ENCODE assay signal across 19 cellular contexts in genomic region chr4:25110653-25111329, GRCh38. TPM values are rescaled to one million over a fixed set of nuclear protein-coding genes. Genes with fewer than 3 reads are reported as not detected.
DNase-seq lines count a peak whose midpoint lies in the region; ATAC-seq, FAIRE-seq and TF ChIP-seq lines count a peak whose summit lies in the region.
"Had no signal": no experiment of that assay in that cellular context is flagged by ENCODE, and none has a peak within 500 bp of the region (broad histone marks: within the 10 kb centered on the region; RNA-seq: fewer than 3 reads in every experiment).

No MANE protein-coding gene starts in this region.

- H4K20me1 ChIP-seq in K562 (replicated peaks; ENCODE audit: control insufficient read depth, insufficient read depth, low read length), result peaks cover 5% of the 10 kb centered on the region; the same call in 1 of the 2 replicates
- no peaks in the 10 kb centered on the region for H4K20me1 ChIP-seq in smooth muscle cell (ENCODE audit: low read depth)

- H4K8ac ChIP-seq in neuronal stem cell (ENCODE audit: low read depth, low read length), result no peak overlapping the region

- H2BK12ac ChIP-seq in neuronal stem cell (ENCODE audit: low read length), result no peak overlapping the region

- H3K27ac ChIP-seq in K562 (ENCODE audit: extremely low read depth, low read depth, low read length) (no peak overlapping the region), neuronal stem cell (replicated peaks; ENCODE audit: low read length) (no peak overlapping the region), smooth muscle cell (ENCODE audit: low read depth) (no peak overlapping the region)
- H3K27ac ChIP-seq: C4-2B, GM23248 had no signal

- WGBS in K562 (ENCODE audit: insufficient coverage, low coverage, missing lambda C conversion rate), result 4% methylated on average over 7 of the region's 7 CpGs
- no CpG with 5 or more reads among the region's 7 CpGs for WGBS in neuronal stem cell (ENCODE audit: extremely low coverage in 2 of 2, insufficient read length in 2 of 2, insufficient replicate concordance in 1 of 2), 2 donors
- 94% methylated on average over 7 of the region's 7 CpGs for WGBS in smooth muscle cell (ENCODE audit: low lambda C conversion rate)

- peaks cover 0 to 3% of the 10 kb centered on the region in 2 experiments; a peak in 2 of 5 replicates for H3K4me1 ChIP-seq in K562 (replicated peaks in 1 of 2; ENCODE audit: control insufficient read depth in 2 of 2, insufficient read depth in 2 of 2, low read length in 2 of 2)
- peaks cover 2 to 5% of the 10 kb centered on the region in 2 donors for H3K4me1 ChIP-seq in neuronal stem cell (ENCODE audit: control insufficient read depth in 2 of 2, insufficient read depth in 1 of 2, low read depth in 1 of 2, low read length in 2 of 2)
- peaks cover 5% of the 10 kb centered on the region for H3K4me1 ChIP-seq in smooth muscle cell (ENCODE audit: low read depth)
- H3K4me1 ChIP-seq: Caco-2, HAP-1 had no signal

- H3K14ac ChIP-seq in neuronal stem cell (ENCODE audit: low read length), result no peak overlapping the region

- H3K23ac ChIP-seq in neuronal stem cell (ENCODE audit: low read depth, low read length, poor library complexity), result no peak overlapping the region

- no peak for ATAC-seq in K562

- H2BK15ac ChIP-seq in neuronal stem cell (ENCODE audit: low read length), result no peak overlapping the region

- peak overlapping the region; percentile 20 for H3K18ac ChIP-seq in neuronal stem cell (ENCODE audit: low read length)

- H3K79me2 ChIP-seq in K562 (ENCODE audit: control insufficient read depth, insufficient read depth, low read length) (no peaks in the 10 kb centered on the region), smooth muscle cell (ENCODE audit: low read depth) (no peaks in the 10 kb centered on the region)

- H3K36me3 ChIP-seq in K562 (ENCODE audit: control insufficient read depth, insufficient read depth, low read length), result no peaks in the 10 kb centered on the region
- H3K36me3 ChIP-seq in neuronal stem cell (replicated peaks in 1 of 2; ENCODE audit: control insufficient read depth in 2 of 2, insufficient read depth in 2 of 2, low read length in 2 of 2), result no peaks in the 10 kb centered on the region
- no peaks in the 10 kb centered on the region for H3K36me3 ChIP-seq in smooth muscle cell (ENCODE audit: low read depth)
- H3K36me3 ChIP-seq: HAP-1 had no signal

- no peak for TF ChIP-seq POLR2A in K562 (conservative IDR thresholded peaks at IDR 0.05)

- H4K91ac ChIP-seq in neuronal stem cell (ENCODE audit: low read depth, low read length, poor library complexity), result no peak overlapping the region

- CTCF ChIA-PET in GM10248 (lab: Yijun Ruan, JAX) (interaction anchor here (0.9 kb wide), 1 partner anchor 124 kb away, joined by 3 read pairs; no protein-coding TSS in a partner anchor), K562 (lab: Yijun Ruan, JAX; ENCODE audit: low intra/inter-chr PET ratio) (no interaction called here)

- H3K4me3 ChIP-seq in K562 (no peak overlapping the region), neuronal stem cell (ENCODE audit: low read length in 2 of 2) (no peak overlapping the region), smooth muscle cell (no peak overlapping the region)
- H3K4me3 ChIP-seq: GM23248, HAP-1 had no signal

- no peak for TF ChIP-seq EP300 in K562 (IDR thresholded peaks at IDR 0.05; ENCODE audit: low read length)

- TF ChIP-seq RAD21 in K562 (CRISPR knock-in tag; conservative IDR thresholded peaks at IDR 0.05 in 1 of 2, IDR thresholded peaks at IDR 0.05 in 1 of 2), result no peak

- H3K79me1 ChIP-seq in neuronal stem cell (ENCODE audit: low read depth, low read length), result no peaks in the 10 kb centered on the region

- no peak overlapping the region for H3K9ac ChIP-seq in K562 (ENCODE audit: insufficient read depth in 1 of 2, low read depth in 2 of 2, low read length in 2 of 2)
- H3K9ac ChIP-seq in neuronal stem cell (ENCODE audit: low read depth, low read length, poor library complexity), result no peak overlapping the region
- no peak overlapping the region for H3K9ac ChIP-seq in smooth muscle cell (ENCODE audit: low read depth)
- H3K9ac ChIP-seq: GM23248 had no signal

- no peak overlapping the region for H2AK5ac ChIP-seq in neuronal stem cell (ENCODE audit: low read depth, low read length)

- peaks cover 16% of the 10 kb centered on the region for H3F3A ChIP-seq in smooth muscle cell (ENCODE audit: low read depth)

- POLR2A ChIA-PET in GM10248 (lab: Yijun Ruan, JAX), result no interaction called here
- POLR2A ChIA-PET in K562 (lab: Yijun Ruan, JAX), result interaction anchor here (1.2 kb wide), 1 partner anchor 11 kb away, joined by 4 read pairs; no protein-coding TSS in a partner anchor

- TF ChIP-seq CTCF in GM10248 (IDR thresholded peaks at IDR 0.05; ENCODE audit: control extremely low read depth, extremely low read depth, low read depth, missing control alignments) (no peak), K562 (IDR thresholded peaks at IDR 0.05 in 2 of 3, conservative IDR thresholded peaks at IDR 0.05 in 1 of 3; ENCODE audit: insufficient read depth in 2 of 3, low read depth in 1 of 3, low read length in 3 of 3) (no peak), smooth muscle cell (IDR thresholded peaks at IDR 0.05; ENCODE audit: borderline replicate concordance, insufficient read depth, poor library complexity, severe bottlenecking) (no peak)

- no peak overlapping the region for H2BK5ac ChIP-seq in neuronal stem cell (ENCODE audit: low read length)

- no peak for FAIRE-seq in K562 (lab: Jason Lieb, UNC)
- FAIRE-seq in HTR-8/SVneo (lab: Jason Lieb, UNC), result no peak
- FAIRE-seq: A204.1, D721Med, GM12891 had no signal

- no peak overlapping the region for H3K4me2 ChIP-seq in K562 (ENCODE audit: insufficient read depth, low read length)
- H3K4me2 ChIP-seq in neuronal stem cell (ENCODE audit: insufficient read depth, low read length, poor library complexity, severe bottlenecking), result no peak overlapping the region
- no peak overlapping the region for H3K4me2 ChIP-seq in smooth muscle cell

- no TSS peak for BruUV-seq in K562 (replicated peaks; lab: Mats Ljungman, UMichigan)

- H3K27me3 ChIP-seq in K562 (ENCODE audit: control insufficient read depth in 2 of 2, insufficient read depth in 2 of 2, low read length in 2 of 2) (peaks cover 19 to 60% of the 10 kb centered on the region in 2 experiments), neuronal stem cell (ENCODE audit: control insufficient read depth in 3 of 3, insufficient read depth in 3 of 3, low read depth in 1 of 3, low read length in 3 of 3) (no peaks in the 10 kb centered on the region), smooth muscle cell (ENCODE audit: low read depth) (no peaks in the 10 kb centered on the region)

- H2BK120ac ChIP-seq in neuronal stem cell (ENCODE audit: low read depth, low read length), result peak overlapping the region; percentile 4

- intact Hi-C loops in K562 (cut with micrococcal nuclease), result no loop called here

- DNase-seq in GM10248 (ENCODE audit: extremely low spot score) (peak; percentile 6), HuH-7 (ENCODE audit: low spot score) (peak; percentile 4), K562 (ENCODE audit: extremely low read depth in 1 of 4, low spot score in 3 of 4) (no peak), neuronal stem cell (ENCODE audit: low spot score) (no peak), smooth muscle cell (lab: John Stamatoyannopoulos, UW; ENCODE audit: unreplicated experiment) (no peak), HTR-8/SVneo (ENCODE audit: insufficient read length, low spot score) (no peak)
- DNase-seq in central memory CD4-positive, alpha-beta T cell, result no peak
- DNase-seq: ACHN; AML-193; Caco-2; CD4-positive, alpha-beta T cell; DND-41; EL; GM23248 had no signal

- in situ Hi-C loops in K562 (cut with MboI), result no loop called here

- H3K9me1 ChIP-seq in K562 (ENCODE audit: control insufficient read depth, insufficient read depth, low read length), result no peaks in the 10 kb centered on the region

- H2AFZ ChIP-seq in K562 (ENCODE audit: low read depth, low read length), result no peak overlapping the region
- no peak overlapping the region for H2AFZ ChIP-seq in neuronal stem cell (ENCODE audit: low read length)
- no peak overlapping the region for H2AFZ ChIP-seq in smooth muscle cell (ENCODE audit: low read depth)
- H2AFZ ChIP-seq: GM23248 had no signal

- H3K4ac ChIP-seq in neuronal stem cell (ENCODE audit: low read length), result no peak overlapping the region

- H3K9me3 ChIP-seq in K562 (replicated peaks; ENCODE audit: control insufficient read depth, insufficient read depth, low read depth, low read length) (no peaks in the 10 kb centered on the region), neuronal stem cell (replicated peaks in 1 of 2; ENCODE audit: control insufficient read depth in 2 of 2, insufficient read depth in 1 of 2, low read depth in 1 of 2, low read length in 2 of 2) (no peaks in the 10 kb centered on the region), smooth muscle cell (replicated peaks; ENCODE audit: low read depth) (no peaks in the 10 kb centered on the region)
- H3K9me3 ChIP-seq: Caco-2, HAP-1 had no signal

TF ChIP-seq in K562, 482 proteins besides CTCF, POLR2A, EP300 and RAD21:
- TF ChIP-seq GATA2 (CRISPR knock-in tag; IDR thresholded peaks at IDR 0.05) (no peak), CEBPG (CRISPR knock-in tag; IDR thresholded peaks at IDR 0.05) (no peak), CEBPG (tag; conservative IDR thresholded peaks at IDR 0.05 in 1 of 2, IDR thresholded peaks at IDR 0.05 in 1 of 2) (0 out of 4 replicates have a peak, but pooled peaks of 1 of the 2 experiments have one; percentile 31), EGR1 (conservative IDR thresholded peaks at IDR 0.05) (peak; percentile 50)

RNA-seq across cellular contexts. Expression of gene SEPSECS, which starts 49.5 kb away (rescaled TPM):
- 8.9 and 33.9 TPM in 2 replicates for total RNA-seq in K562 (2011; cell fraction: chromatin; rRNA removed; ENCODE audit: low replicate concordance)
- total RNA-seq in K562 (2011; cell fraction: nucleolus; rRNA removed), result 6.2 TPM in 2 replicates
- 12.7 and 20.5 TPM in 2 replicates for total RNA-seq in K562 (2011; cell fraction: nucleoplasm; rRNA removed)
- total RNA-seq in K562 (2014; rRNA removed) (5.2 and 5.7 TPM in 2 replicates), K562 (2014; rRNA removed; fragmentation: Illumina TruSeq; extraction: Trizol) (10.4 and 13.0 TPM in 2 replicates), K562 (2015; rRNA removed; fragmentation: Illumina TruSeq; extraction: Trizol) (7.2 and 7.9 TPM in 2 replicates), K562 (2021) (10.5 and 12.5 TPM in 2 replicates), smooth muscle cell (7.7 and 8.4 TPM in 2 replicates)
- polyA plus RNA-seq in K562 (2011; rRNA removed) (16.9 and 17.2 TPM in 2 replicates), K562 (2014; fragmentation: Illumina TruSeq; extraction: Trizol) (7.7 and 7.9 TPM in 2 replicates), K562 (2014; fragmentation: Nextera tagmentation; extraction: Ambion mirVana) (1 to 10 TPM; 3.9 to 4.9 TPM), K562 (2014; rRNA removed) (6.5 and 8.9 TPM in 2 replicates), smooth muscle cell (1.6 and 4.2 TPM in 2 replicates)
- 3.7 and 7.0 TPM in 2 replicates for polyA plus RNA-seq in K562 (2011; cell fraction: cytosol; rRNA removed)
- 14.6 and 22.0 TPM in 2 replicates for polyA plus RNA-seq in K562 (2011; cell fraction: nucleus; rRNA removed)
- 4.7 and 5.9 TPM in 2 replicates for polyA plus RNA-seq in K562 (2012)
- polyA minus RNA-seq in K562 (2011; rRNA and poly(A)+ RNA removed), result 24.6 and 26.4 TPM in 2 replicates
- 6.0 and 7.9 TPM in 2 replicates for polyA minus RNA-seq in K562 (2011; cell fraction: cytosol; rRNA and poly(A)+ RNA removed)
- polyA minus RNA-seq in K562 (2011; cell fraction: nucleus; rRNA and poly(A)+ RNA removed), result 13.1 and 23.7 TPM in 2 replicates
- polyA plus RNA-seq in neuronal stem cell (2013, experiment 1 of 2), result 5.1 TPM
- 5.2 TPM for polyA plus RNA-seq in neuronal stem cell (2013, experiment 2 of 2)

Comparison
In these comparisons a context has a peak if more than half of its experiments do, and no peak if none do; other contexts are left out.
1. DNase-seq: peak in GM10248 (single experiment) and HuH-7 (single experiment); none in K562 (0 of 4), neuronal stem cell (single experiment), central memory CD4-positive, alpha-beta T cell (single experiment), smooth muscle cell (single experiment) and HTR-8/SVneo (single experiment).